In the genomic region with DNA sequence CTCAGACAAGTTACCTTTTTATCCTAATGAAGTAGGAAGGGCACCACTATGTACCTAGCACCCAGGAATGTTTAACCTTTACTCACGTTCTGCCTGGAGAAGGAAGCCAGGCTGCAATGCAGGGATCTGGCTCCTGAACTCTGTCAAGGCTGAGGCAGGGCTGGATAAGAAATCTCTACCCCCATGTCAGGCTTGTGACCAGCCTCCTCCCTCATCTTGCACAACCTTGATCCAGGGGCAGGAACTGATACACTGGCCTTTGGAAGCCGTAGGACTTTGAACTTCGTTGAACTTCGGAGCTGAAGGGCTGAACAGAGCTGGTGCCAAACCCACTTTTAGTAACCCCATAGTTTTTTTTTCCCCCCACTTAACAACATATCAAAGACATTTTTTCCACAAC, we compare ENCODE assay signal across 18 cellular contexts. TPM values are rescaled to one million over a fixed set of nuclear protein-coding genes. Genes with fewer than 3 reads are reported as not detected.
DNase-seq lines count a peak whose midpoint lies in the region; ATAC-seq and TF ChIP-seq lines count a peak whose summit lies in the region.
"Had no signal": no experiment of that assay in that cellular context is flagged by ENCODE, and none has a peak within 500 bp of the region (broad histone marks: within the 10 kb centered on the region; RNA-seq: fewer than 3 reads in every experiment).

No MANE protein-coding gene starts in this region.

- H3K27me3 ChIP-seq in adrenal gland: no peaks in the 10 kb centered on the region
- no peaks in the 10 kb centered on the region for H3K27me3 ChIP-seq in right lobe of liver
- H3K27me3 ChIP-seq in stomach: no peaks in the 10 kb centered on the region
- H3K27me3 ChIP-seq: brain microvascular endothelial cell had no signal

- 18 to 26% (median 19%) methylated on average over 3 to 4 of the region's 4 CpGs for WGBS in adrenal gland, 4 donors
- 0% methylated on average over 1 of the region's 4 CpGs for WGBS in right lobe of liver (ENCODE audit: insufficient coverage, low coverage, low lambda C conversion rate, missing lambda C conversion rate)
- 28 to 51% (median 39%) methylated on average over 4 of the region's 4 CpGs for WGBS in stomach, 5 donors

- no peaks in the 10 kb centered on the region for H3K9me3 Mint-ChIP-seq in activated CD4-positive, alpha-beta memory T cell treated with anti-CD3 and anti-CD28 coated beads for 36 hours
- H3K9me3 Mint-ChIP-seq in activated CD4-positive, alpha-beta memory T cell treated with anti-CD3 and anti-CD28 coated beads, Interleukin-2, amount 10 ng/mL, durations not matched to agents 7 days and 5 days: no peaks in the 10 kb centered on the region
- H3K9me3 Mint-ChIP-seq: CD8-positive, alpha-beta T cell; WTC11 had no signal

- H3K4me3 ChIP-seq in adrenal gland (no peak overlapping the region), right lobe of liver (peak overlapping the region in 2 of 3 donors; percentile 2 to 25), stomach (no peak overlapping the region)
- H3K4me3 ChIP-seq: HAP-1 had no signal

- H3K27me3 Mint-ChIP-seq in activated CD4-positive, alpha-beta memory T cell treated with anti-CD3 and anti-CD28 coated beads for 36 hours: no peaks in the 10 kb centered on the region
- H3K27me3 Mint-ChIP-seq in activated CD4-positive, alpha-beta memory T cell treated with anti-CD3 and anti-CD28 coated beads, Interleukin-2, amount 10 ng/mL, durations not matched to agents 7 days and 5 days: peaks cover 9% of the 10 kb centered on the region

- TF ChIP-seq CTCF in adrenal gland (IDR thresholded peaks at IDR 0.05) (no peak), right lobe of liver (IDR thresholded peaks at IDR 0.05) (no peak), stomach (IDR thresholded peaks at IDR 0.05) (no peak)

- CTCF ChIA-PET in activated CD4-positive, alpha-beta memory T cell treated with anti-CD3 and anti-CD28 coated beads for 36 hours (lab: Charles Lee): interaction anchor here (0.7 to 1.1 kb wide), 3 partner anchors 30 to 50 kb away, joined by 3 read pairs; no protein-coding TSS in a partner anchor
- CTCF ChIA-PET in activated CD4-positive, alpha-beta memory T cell treated with anti-CD3 and anti-CD28 coated beads, Interleukin-2, amount 10 ng/mL, durations not matched to agents 7 days and 5 days (lab: Charles Lee): interaction anchor here (0.9 to 1.8 kb wide), 2 partner anchors 21 to 30 kb away, joined by 3 to 5 read pairs; a partner anchor contains a TSS

- no peak overlapping the region for H3K4me3 Mint-ChIP-seq in activated CD4-positive, alpha-beta memory T cell treated with anti-CD3 and anti-CD28 coated beads for 36 hours
- no peak overlapping the region for H3K4me3 Mint-ChIP-seq in activated CD4-positive, alpha-beta memory T cell treated with anti-CD3 and anti-CD28 coated beads, Interleukin-2, amount 10 ng/mL, durations not matched to agents 7 days and 5 days
- H3K4me3 Mint-ChIP-seq: CD8-positive, alpha-beta T cell; WTC11 had no signal

- TF ChIP-seq EP300 in stomach (IDR thresholded peaks at IDR 0.05): no peak

- peaks cover 26% of the 10 kb centered on the region for H3K4me1 Mint-ChIP-seq in activated CD4-positive, alpha-beta memory T cell treated with anti-CD3 and anti-CD28 coated beads for 36 hours (ENCODE audit: low read depth)
- H3K4me1 Mint-ChIP-seq in activated CD4-positive, alpha-beta memory T cell treated with anti-CD3 and anti-CD28 coated beads, Interleukin-2, amount 10 ng/mL, durations not matched to agents 7 days and 5 days: peaks cover 34% of the 10 kb centered on the region

- H3K4me1 ChIP-seq in adrenal gland (replicated peaks in 1 of 2): peaks cover 0 to 19% of the 10 kb centered on the region in 2 donors
- H3K4me1 ChIP-seq in right lobe of liver: peaks cover 0 to 47% (median 22%) of the 10 kb centered on the region in 4 donors
- H3K4me1 ChIP-seq in stomach: peaks cover 9 to 36% (median 14%) of the 10 kb centered on the region in 4 donors

- intact Hi-C loops in activated CD4-positive, alpha-beta memory T cell treated with anti-CD3 and anti-CD28 coated beads for 36 hours (cut with micrococcal nuclease): loop anchor here (5.0 kb wide), 1 partner anchor 40 kb away; a partner anchor contains a TSS
- intact Hi-C loops in adrenal gland (cut with DNase I) (no loop called here), right lobe of liver (cut with DNase I) (no loop called here), stomach (cut with DNase I; ENCODE audit: low total_unique reads) (no loop called here)

- no peaks in the 10 kb centered on the region for H3K9me3 ChIP-seq in adrenal gland (replicated peaks in 1 of 3)
- no peaks in the 10 kb centered on the region for H3K9me3 ChIP-seq in right lobe of liver
- no peaks in the 10 kb centered on the region for H3K9me3 ChIP-seq in stomach
- H3K9me3 ChIP-seq: HAP-1 had no signal

- no peak for TF ChIP-seq POLR2A in adrenal gland (IDR thresholded peaks at IDR 0.05)
- peak; percentile 38 for TF ChIP-seq POLR2A in right lobe of liver (IDR thresholded peaks at IDR 0.05)
- no peak for TF ChIP-seq POLR2A in stomach (IDR thresholded peaks at IDR 0.05)

- H3K27ac Mint-ChIP-seq in activated CD4-positive, alpha-beta memory T cell treated with anti-CD3 and anti-CD28 coated beads for 36 hours: peak overlapping the region; percentile 62
- no peak overlapping the region for H3K27ac Mint-ChIP-seq in activated CD4-positive, alpha-beta memory T cell treated with anti-CD3 and anti-CD28 coated beads, Interleukin-2, amount 10 ng/mL, durations not matched to agents 7 days and 5 days
- H3K27ac Mint-ChIP-seq: CD8-positive, alpha-beta T cell; WTC11 had no signal

- POLR2A ChIA-PET in activated CD4-positive, alpha-beta memory T cell treated with anti-CD3 and anti-CD28 coated beads for 36 hours (lab: Charles Lee): interaction anchor here (1.4 to 3.6 kb wide), 2 partner anchors 21 kb away, joined by 7 to 50 read pairs; a partner anchor contains a TSS
- POLR2A ChIA-PET in activated CD4-positive, alpha-beta memory T cell treated with anti-CD3 and anti-CD28 coated beads, Interleukin-2, amount 10 ng/mL, durations not matched to agents 7 days and 5 days (lab: Charles Lee): interaction anchor here (2.0 to 7.9 kb wide), 2 partner anchors 8 to 21 kb away, joined by 12 to 89 read pairs; a partner anchor contains a TSS

- H3K27ac ChIP-seq in adrenal gland (peak overlapping the region in 2 of 5 donors; percentile 46 to 71), right lobe of liver (peak overlapping the region; percentile 39 to 65 (median 52)), stomach (peak overlapping the region in 4 of 5 donors; percentile 66 to 77 (median 68))
- H3K27ac ChIP-seq: brain microvascular endothelial cell had no signal

- no peaks in the 10 kb centered on the region for H3K36me3 Mint-ChIP-seq in activated CD4-positive, alpha-beta memory T cell treated with anti-CD3 and anti-CD28 coated beads for 36 hours
- H3K36me3 Mint-ChIP-seq in activated CD4-positive, alpha-beta memory T cell treated with anti-CD3 and anti-CD28 coated beads, Interleukin-2, amount 10 ng/mL, durations not matched to agents 7 days and 5 days (ENCODE audit: low read depth): no peaks in the 10 kb centered on the region
- H3K36me3 Mint-ChIP-seq: CD8-positive, alpha-beta T cell; WTC11 had no signal

- ATAC-seq in right lobe of liver (peak; percentile 77 to 95 (median 84)), HG02870 (IDR thresholded peaks at IDR 0.05; ENCODE audit: unreplicated experiment) (no peak)
- ATAC-seq: CD8-positive, alpha-beta T cell; Panc1; WTC11 had no signal

- no peaks in the 10 kb centered on the region for H3K36me3 ChIP-seq in adrenal gland (replicated peaks in 1 of 2)
- no peaks in the 10 kb centered on the region for H3K36me3 ChIP-seq in right lobe of liver
- H3K36me3 ChIP-seq in stomach: no peaks in the 10 kb centered on the region
- H3K36me3 ChIP-seq: brain microvascular endothelial cell, HAP-1 had no signal

- DNase-seq in activated CD4-positive, alpha-beta memory T cell treated with anti-CD3 and anti-CD28 coated beads for 36 hours: no peak
- no peak for DNase-seq in activated CD4-positive, alpha-beta memory T cell treated with anti-CD3 and anti-CD28 coated beads, Interleukin-2, amount 10 ng/mL, durations not matched to agents 7 days and 5 days
- peak; percentile 43 to 74 (median 58) for DNase-seq in adrenal gland
- peak; percentile 66 to 91 (median 84) for DNase-seq in right lobe of liver
- DNase-seq in stomach: peak; percentile 82
- DNase-seq in NCI-H1092 treated with DMSO at 0.1 percent for 48 hours (lab: John Stamatoyannopoulos, UW): no peak
- DNase-seq in OCI-M1 (lab: John Stamatoyannopoulos, UW): no peak
- DNase-seq: 8988T; brain microvascular endothelial cell; CD8-positive, alpha-beta T cell; effector CD4-positive, alpha-beta T cell; midbrain; NCI-H1436 treated with DMSO at 0.1 percent for 48 hours; NCI-H510A had no signal

RNA-seq across cellular contexts. Expression of a gene that starts 8.0 kb away (rescaled TPM):
- total RNA-seq in activated CD4-positive, alpha-beta memory T cell treated with anti-CD3 and anti-CD28 coated beads for 36 hours: 100 to 1,000 TPM; 184 TPM
- 100 to 1,000 TPM; 144 TPM for total RNA-seq in activated CD4-positive, alpha-beta memory T cell treated with anti-CD3 and anti-CD28 coated beads, Interleukin-2, amount 10 ng/mL, durations not matched to agents 7 days and 5 days
- total RNA-seq in adrenal gland (100 to 1,000 TPM in 7 of 8 donors, 10 to 100 TPM in 1; 85.6 to 157 (median 119) TPM), right lobe of liver (100 to 1,000 TPM; 115 to 308 (median 220) TPM), stomach (100 to 1,000 TPM in 4 of 5 donors, 10 to 100 TPM in 1; 10.5 to 203 (median 141) TPM)
- polyA plus RNA-seq in adrenal gland (100 to 1,000 TPM in 2 of 3 donors, 10 to 100 TPM in 1; 87.9 to 199 (median 165) TPM), stomach (100 to 1,000 TPM; 192 to 246 (median 212) TPM)

RNA-seq across cellular contexts. Expression of a gene that starts 20.9 kb away (rescaled TPM):
- 100 to 1,000 TPM; 479 to 481 TPM for total RNA-seq in activated CD4-positive, alpha-beta memory T cell treated with anti-CD3 and anti-CD28 coated beads for 36 hours
- total RNA-seq in activated CD4-positive, alpha-beta memory T cell treated with anti-CD3 and anti-CD28 coated beads, Interleukin-2, amount 10 ng/mL, durations not matched to agents 7 days and 5 days: 100 to 1,000 TPM; 296 to 309 TPM
- total RNA-seq in adrenal gland: 100 to 1,000 TPM; 343 to 519 (median 442) TPM
- polyA plus RNA-seq in adrenal gland: 100 to 1,000 TPM; 404 to 695 (median 559) TPM
- 100 to 1,000 TPM; 315 to 672 (median 358) TPM for total RNA-seq in right lobe of liver
- total RNA-seq in stomach: 100 to 1,000 TPM in 4 of 5 donors, 10 to 100 TPM in 1; 77.6 to 447 (median 187) TPM
- polyA plus RNA-seq in stomach: 100 to 1,000 TPM; 570 to 892 (median 660) TPM

RNA-seq across cellular contexts. Expression of a gene that starts 41.2 kb away (rescaled TPM):
- 100 to 1,000 TPM; 233 to 235 TPM for total RNA-seq in activated CD4-positive, alpha-beta memory T cell treated with anti-CD3 and anti-CD28 coated beads for 36 hours
- 100 to 1,000 TPM; 166 to 172 TPM for total RNA-seq in activated CD4-positive, alpha-beta memory T cell treated with anti-CD3 and anti-CD28 coated beads, Interleukin-2, amount 10 ng/mL, durations not matched to agents 7 days and 5 days
- 10 to 100 TPM; 32.3 to 64.6 (median 48.0) TPM for total RNA-seq in adrenal gland
- polyA plus RNA-seq in adrenal gland: 100 to 1,000 TPM in 2 of 3 donors, 10 to 100 TPM in 1; 59.8 to 181 (median 136) TPM
- 10 to 100 TPM; 21.8 to 31.9 (median 26.1) TPM for total RNA-seq in right lobe of liver
- total RNA-seq in stomach: 100 to 1,000 TPM in 2 of 5 donors, 10 to 100 TPM in 3; 14.0 to 107 (median 51.8) TPM
- polyA plus RNA-seq in stomach: 100 to 1,000 TPM in 1 of 3 donors, 10 to 100 TPM in 2; 78.7 to 119 (median 79.9) TPM

RNA-seq across cellular contexts. Expression of a gene that starts 42.5 kb away (rescaled TPM):
- total RNA-seq in activated CD4-positive, alpha-beta memory T cell treated with anti-CD3 and anti-CD28 coated beads for 36 hours: 1 to 10 TPM; 6.0 to 6.2 TPM
- 1 to 10 TPM; 4.0 to 4.4 TPM for total RNA-seq in activated CD4-positive, alpha-beta memory T cell treated with anti-CD3 and anti-CD28 coated beads, Interleukin-2, amount 10 ng/mL, durations not matched to agents 7 days and 5 days
- total RNA-seq in adrenal gland: 10 to 100 TPM in 4 of 8 donors, 1 to 10 TPM in 4; 2.3 to 12.7 (median 9.6) TPM
- polyA plus RNA-seq in adrenal gland: 10 to 100 TPM in 1 of 3 donors, 1 to 10 TPM in 2; 2.3 to 10.3 (median 3.1) TPM
- 10 to 100 TPM in 5 of 6 experiments, 1 to 10 TPM in 1; 7.7 to 38.5 (median 17.3) TPM for total RNA-seq in right lobe of liver
- 10 to 100 TPM in 1 of 5 donors, 1 to 10 TPM in 2, under 1 TPM in 2; 0.58 to 20.6 (median 1.6) TPM for total RNA-seq in stomach
- polyA plus RNA-seq in stomach: 1 to 10 TPM; 1.7 to 2.3 (median 1.7) TPM

RNA-seq across cellular contexts. Expression of a gene that starts 42.7 kb away (rescaled TPM):
- total RNA-seq in activated CD4-positive, alpha-beta memory T cell treated with anti-CD3 and anti-CD28 coated beads for 36 hours: 1 to 10 TPM; 5.1 to 5.7 TPM
- 1 to 10 TPM; 6.7 to 6.8 TPM for total RNA-seq in activated CD4-positive, alpha-beta memory T cell treated with anti-CD3 and anti-CD28 coated beads, Interleukin-2, amount 10 ng/mL, durations not matched to agents 7 days and 5 days
- total RNA-seq in adrenal gland: 1 to 10 TPM in 5 of 8 donors, under 1 TPM in 3; 0.24 to 8.9 (median 1.3) TPM
- polyA plus RNA-seq in adrenal gland: 1 to 10 TPM in 2 of 3 donors, under 1 TPM in 1; 0.48 to 9.2 (median 4.0) TPM
- 1 to 10 TPM in 2 of 6 experiments, under 1 TPM in 4; 0.31 to 1.3 (median 0.67) TPM for total RNA-seq in right lobe of liver
- 1 to 10 TPM in 1 of 5 donors, under 1 TPM in 1, not detected in 3; 0.18 to 2.7 TPM for total RNA-seq in stomach
- polyA plus RNA-seq in stomach: 1 to 10 TPM; 1.2 to 2.6 (median 1.8) TPM

Comparison
In these comparisons a context has a peak if more than half of its experiments do, and no peak if none do; other contexts are left out.
1. DNase-seq: peak in adrenal gland (7 of 7), right lobe of liver (3 of 3) and stomach (single experiment); none in activated CD4-positive, alpha-beta memory T cell treated with anti-CD3 and anti-CD28 coated beads for 36 hours (single experiment), activated CD4-positive, alpha-beta memory T cell treated with anti-CD3 and anti-CD28 coated beads, Interleukin-2, amount 10 ng/mL, durations not matched to agents 7 days and 5 days (single experiment), NCI-H1092 treated with DMSO at 0.1 percent for 48 hours (single experiment) and OCI-M1 (single experiment).
2. H3K4me3 ChIP-seq: peak in right lobe of liver (2 of 3); none in adrenal gland (0 of 4) and stomach (0 of 4).